27 cellular contexts compared by ENCODE assay signal in genomic region chr4:42615131-42615776, GRCh38.
"Had no signal": no experiment of that assay in that cellular context is flagged by ENCODE, and none has a peak within 500 bp of the region (broad histone marks: within the 10 kb centered on the region; RNA-seq: fewer than 3 reads in every experiment).

No MANE protein-coding gene starts in this region.

- H3K36me3 ChIP-seq: ascending aorta, SJSA1 had no signal

- H3K4me1 ChIP-seq: ascending aorta, SJSA1 had no signal

- H3K27ac ChIP-seq: ascending aorta, body of pancreas, SJSA1 had no signal

- H3K9me3 ChIP-seq: ascending aorta, body of pancreas, SJSA1 had no signal

- H3K4me3 Mint-ChIP-seq: activated CD8-positive, alpha-beta T cell treated with anti-CD3 and anti-CD28 coated beads, Interleukin-2, amount 10 ng/mL, durations not matched to agents 7 days and 5 days; activated naive CD8-positive, alpha-beta T cell treated with anti-CD3 and anti-CD28 coated beads, Interleukin-2, amount 50 U/mL, for 24 hours; IgD-negative memory B cell; T-helper 1 cell treated with Interleukin-12 subunit alpha and Interleukin-12 subunit beta and Interleukin-4 antibody, amounts not matched to agents 30 μg/mL and 1 μg/mL, for 36 hours had no signal

- H3K27me3 ChIP-seq: ascending aorta, body of pancreas, SJSA1 had no signal

- H3K27me3 Mint-ChIP-seq: activated naive CD8-positive, alpha-beta T cell treated with anti-CD3 and anti-CD28 coated beads, Interleukin-2, amount 50 U/mL, for 24 hours; IgD-negative memory B cell had no signal

- ATAC-seq: activated CD4-positive, CD25-positive, alpha-beta regulatory T cell treated with anti-CD3 and anti-CD28 coated beads, Interleukin-2, amount 50 U/mL, for 24 hours; activated CD8-positive, alpha-beta T cell treated with anti-CD3 and anti-CD28 coated beads, Interleukin-2, amount 10 ng/mL, durations not matched to agents 7 days and 5 days; activated naive CD4-positive, alpha-beta T cell treated with anti-CD3 and anti-CD28 coated beads, Interleukin-2, amount 50 U/mL, for 72 hours; activated naive CD8-positive, alpha-beta T cell treated with anti-CD3 and anti-CD28 coated beads, Interleukin-2, amount 50 U/mL, for 24 hours; body of pancreas; Panc1 had no signal

- H3K9me3 Mint-ChIP-seq: activated naive CD4-positive, alpha-beta T cell treated with anti-CD3 and anti-CD28 coated beads, Interleukin-2, amount 50 U/mL, for 72 hours; activated naive CD8-positive, alpha-beta T cell treated with anti-CD3 and anti-CD28 coated beads, Interleukin-2, amount 50 U/mL, for 24 hours; IgD-negative memory B cell; T-helper 1 cell treated with Interleukin-12 subunit alpha and Interleukin-12 subunit beta and Interleukin-4 antibody, amounts not matched to agents 30 μg/mL and 1 μg/mL, for 36 hours had no signal

- H3K4me3 ChIP-seq: ascending aorta, body of pancreas, SJSA1 had no signal

- DNase-seq: activated CD4-positive, alpha-beta T cell treated with anti-CD3 and anti-CD28 coated beads for 4 hours; activated CD8-positive, alpha-beta memory T cell treated with anti-CD3 and anti-CD28 coated beads, Interleukin-2, amount 50 U/mL, for 48 hours; activated CD8-positive, alpha-beta T cell treated with anti-CD3 and anti-CD28 coated beads, Interleukin-2, amount 10 ng/mL, durations not matched to agents 7 days and 5 days; activated effector memory CD4-positive, alpha-beta T cell treated with anti-CD3 and anti-CD28 coated beads, Interleukin-2, amount 50 U/mL, for 16 hours; activated naive CD4-positive, alpha-beta T cell treated with Interleukin-2 at 50 U/mL for 16 hours; activated naive CD8-positive, alpha-beta T cell treated with anti-CD3 and anti-CD28 coated beads, Interleukin-2, amount 50 U/mL, for 24 hours; activated T-cell treated with anti-CD3 and anti-CD28 coated beads, Interleukin-2, amount 50 U/mL, for 1 hour; amniotic stem cell; body of pancreas; KG1; NCI-H1092; NCI-H1930; NCI-H2171 treated with DMSO at 0.1 percent for 48 hours; NCI-H226; NCI-H526; NCI-H774; NK-92 treated with Interleukin-12 subunit alpha and Interleukin-12 subunit beta, amount 100 ng/mL, for 24 hours; OCI-M1; RPMI8226; SHP77 had no signal

- H3K27ac Mint-ChIP-seq: activated CD8-positive, alpha-beta T cell treated with anti-CD3 and anti-CD28 coated beads, Interleukin-2, amount 10 ng/mL, durations not matched to agents 7 days and 5 days; activated naive CD4-positive, alpha-beta T cell treated with anti-CD3 and anti-CD28 coated beads, Interleukin-2, amount 50 U/mL, for 72 hours; activated naive CD8-positive, alpha-beta T cell treated with anti-CD3 and anti-CD28 coated beads, Interleukin-2, amount 50 U/mL, for 24 hours; IgD-negative memory B cell; T-helper 1 cell treated with Interleukin-12 subunit alpha and Interleukin-12 subunit beta and Interleukin-4 antibody, amounts not matched to agents 30 μg/mL and 1 μg/mL, for 36 hours had no signal

- H3K4me1 Mint-ChIP-seq: activated naive CD8-positive, alpha-beta T cell treated with anti-CD3 and anti-CD28 coated beads, Interleukin-2, amount 50 U/mL, for 24 hours had no signal
